Comparison of ENCODE assay signal across 23 cellular contexts in the genomic region with DNA sequence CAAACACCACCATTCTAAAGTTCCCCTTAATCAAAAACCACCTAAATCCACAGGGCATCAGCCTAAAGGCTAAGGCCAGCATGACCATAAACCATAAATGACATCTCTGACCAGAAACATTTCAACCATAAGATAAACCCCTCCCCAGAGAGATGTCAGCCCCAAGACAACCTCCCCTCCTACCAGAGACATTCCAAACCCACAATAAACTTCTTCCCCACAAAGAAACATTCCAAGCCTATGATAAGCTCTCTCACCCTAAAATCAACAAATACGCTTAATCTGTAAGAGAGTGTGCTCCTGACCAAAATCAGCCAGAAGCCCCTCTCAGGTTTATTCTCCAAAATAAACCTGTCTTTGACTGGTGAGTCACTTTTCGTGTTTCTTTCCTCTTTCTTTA.
"Had no signal": no experiment of that assay in that cellular context is flagged by ENCODE, and none has a peak within 500 bp of the region (broad histone marks: within the 10 kb centered on the region; RNA-seq: fewer than 3 reads in every experiment).

No MANE protein-coding gene starts in this region.

- H3K27me3 Mint-ChIP-seq: activated naive CD8-positive, alpha-beta T cell; activated T-cell treated with anti-CD3 and anti-CD28 coated beads, Interleukin-2, amount 50 U/mL, for 24 hours had no signal

- DNase-seq: activated CD4-positive, alpha-beta T cell treated with anti-CD3 and anti-CD28 coated beads for 48 hours; activated CD4-positive, alpha-beta T cell treated with anti-CD3 and anti-CD28 coated beads, Interleukin-2, amount 50 U/mL, for 48 hours; activated CD4-positive, CD25-positive, alpha-beta regulatory T cell treated with anti-CD3 and anti-CD28 coated beads, Interleukin-2, amount 50 U/mL, for 72 hours; activated CD8-positive, alpha-beta memory T cell treated with anti-CD3 and anti-CD28 coated beads, Interleukin-2, amount 10 ng/mL, durations not matched to agents 7 days and 5 days; activated effector memory CD4-positive, alpha-beta T cell treated with anti-CD3 and anti-CD28 coated beads, Interleukin-2, amount 50 U/mL, for 16 hours; activated naive CD4-positive, alpha-beta T cell treated with Interleukin-2 at 50 U/mL for 16 hours; activated T-cell treated with anti-CD3 and anti-CD28 coated beads, Interleukin-2, amount 50 U/mL, for 24 hours; amygdala; KG1; MM.1S; NCI-H1105 treated with DMSO at 0.1 percent for 48 hours; NCI-H1436 treated with DMSO at 0.1 percent for 48 hours; NCI-H187; NCI-H2107; NCI-H2171 treated with DMSO at 0.1 percent for 48 hours; NCI-H226; NCI-H510A; NCI-H69; SHP77 had no signal

- H3K4me3 Mint-ChIP-seq: activated CD8-positive, alpha-beta memory T cell treated with anti-CD3 and anti-CD28 coated beads, Interleukin-2, amount 10 ng/mL, durations not matched to agents 7 days and 5 days; activated naive CD8-positive, alpha-beta T cell; activated T-cell treated with anti-CD3 and anti-CD28 coated beads, Interleukin-2, amount 50 U/mL, for 24 hours; brain; T-helper 1 cell treated with Interleukin-12 subunit alpha and Interleukin-12 subunit beta and Interleukin-4 antibody, amounts not matched to agents 30 μg/mL and 1 μg/mL, for 36 hours; WTC11 had no signal

- H3K27ac Mint-ChIP-seq: activated CD8-positive, alpha-beta memory T cell treated with anti-CD3 and anti-CD28 coated beads, Interleukin-2, amount 10 ng/mL, durations not matched to agents 7 days and 5 days; activated naive CD8-positive, alpha-beta T cell; activated T-cell treated with anti-CD3 and anti-CD28 coated beads, Interleukin-2, amount 50 U/mL, for 24 hours; brain; T-helper 1 cell treated with Interleukin-12 subunit alpha and Interleukin-12 subunit beta and Interleukin-4 antibody, amounts not matched to agents 30 μg/mL and 1 μg/mL, for 36 hours; WTC11 had no signal

- H3K36me3 Mint-ChIP-seq: brain had no signal

- H3K4me1 Mint-ChIP-seq: activated CD8-positive, alpha-beta memory T cell treated with anti-CD3 and anti-CD28 coated beads, Interleukin-2, amount 10 ng/mL, durations not matched to agents 7 days and 5 days; brain; WTC11 had no signal
